In genomic region chr1:65625528-65625927, GRCh38 we compare ENCODE assay signal across 18 cellular contexts.
DNase-seq lines count a peak whose midpoint lies in the region; ATAC-seq and TF ChIP-seq lines count a peak whose summit lies in the region.
"Had no signal": no experiment of that assay in that cellular context is flagged by ENCODE, and none has a peak within 500 bp of the region (broad histone marks: within the 10 kb centered on the region; RNA-seq: fewer than 3 reads in every experiment).

No MANE protein-coding gene starts in this region.

- H3K4me3 Mint-ChIP-seq in activated CD4-positive, alpha-beta T cell treated with anti-CD3 and anti-CD28 coated beads for 36 hours, result no peak overlapping the region
- H3K4me3 Mint-ChIP-seq: CD4-positive, CD25-positive, alpha-beta regulatory T cell; CD8-positive, alpha-beta memory T cell had no signal

- H3K9me3 Mint-ChIP-seq in activated CD4-positive, alpha-beta T cell treated with anti-CD3 and anti-CD28 coated beads for 36 hours (ENCODE audit: low read depth), result no peaks in the 10 kb centered on the region
- H3K9me3 Mint-ChIP-seq: CD8-positive, alpha-beta memory T cell had no signal

- H3K27me3 Mint-ChIP-seq in activated CD4-positive, alpha-beta T cell treated with anti-CD3 and anti-CD28 coated beads for 36 hours, result no peaks in the 10 kb centered on the region
- H3K27me3 Mint-ChIP-seq: CD4-positive, CD25-positive, alpha-beta regulatory T cell had no signal

- DNase-seq in NCI-H526 (lab: John Stamatoyannopoulos, UW), result peak; percentile 8 to 19
- DNase-seq in left lobe of liver (ENCODE audit: low spot score), result no peak
- DNase-seq in renal cortical epithelial cell (ENCODE audit: low read depth), result peak; percentile 26
- no peak for DNase-seq in NCI-H345 treated with DMSO at 0.1 percent for 48 hours (lab: John Stamatoyannopoulos, UW; ENCODE audit: unreplicated experiment)
- no peak for DNase-seq in activated CD4-positive, alpha-beta T cell treated with anti-CD3 and anti-CD28 coated beads for 36 hours
- DNase-seq: BE2C; C1 segment of cervical spinal cord; CD4-positive, CD25-positive, alpha-beta regulatory T cell; CD8-positive, alpha-beta memory T cell; COR-L47; DMS 273 treated with DMSO at 0.1 percent for 48 hours; DMS79; GF-D8; GM23248; KG1 had no signal

- 0 out of 2 replicates have a peak overlapping the region, but pooled peaks have one; percentile 7 for H3K27ac ChIP-seq in 22Rv1
- H3K27ac ChIP-seq: GM23248 had no signal

- POLR2A ChIA-PET in activated CD4-positive, alpha-beta T cell treated with anti-CD3 and anti-CD28 coated beads for 36 hours (lab: Charles Lee), result no interaction called here

- intact Hi-C loops in activated CD4-positive, alpha-beta T cell treated with anti-CD3 and anti-CD28 coated beads for 36 hours (cut with DNase I, micrococcal nuclease), result no loop called here

- H3K27ac Mint-ChIP-seq in activated CD4-positive, alpha-beta T cell treated with anti-CD3 and anti-CD28 coated beads for 36 hours, result no peak overlapping the region
- H3K27ac Mint-ChIP-seq: CD4-positive, CD25-positive, alpha-beta regulatory T cell; CD8-positive, alpha-beta memory T cell had no signal

- TF ChIP-seq CTCF in 22Rv1 (IDR thresholded peaks at IDR 0.05), result no peak

- peak; percentile 99 for ATAC-seq in left lobe of liver
- ATAC-seq in GM18517 (IDR thresholded peaks at IDR 0.05; ENCODE audit: unreplicated experiment), result no peak
- ATAC-seq in activated CD4-positive, alpha-beta T cell treated with anti-CD3 and anti-CD28 coated beads for 36 hours, result no peak
- ATAC-seq in GM21737 (IDR thresholded peaks at IDR 0.05; ENCODE audit: unreplicated experiment), result no peak

- CTCF ChIA-PET in activated CD4-positive, alpha-beta T cell treated with anti-CD3 and anti-CD28 coated beads for 36 hours (lab: Charles Lee), result no interaction called here

- H3K4me1 Mint-ChIP-seq in activated CD4-positive, alpha-beta T cell treated with anti-CD3 and anti-CD28 coated beads for 36 hours, result no peaks in the 10 kb centered on the region
- H3K4me1 Mint-ChIP-seq: CD4-positive, CD25-positive, alpha-beta regulatory T cell; CD8-positive, alpha-beta memory T cell had no signal

- no peaks in the 10 kb centered on the region for H3K36me3 Mint-ChIP-seq in activated CD4-positive, alpha-beta T cell treated with anti-CD3 and anti-CD28 coated beads for 36 hours (ENCODE audit: low read depth)
- H3K36me3 Mint-ChIP-seq: CD4-positive, CD25-positive, alpha-beta regulatory T cell had no signal

Comparison
In these comparisons a context has a peak if more than half of its experiments do, and no peak if none do; other contexts are left out.
1. DNase-seq: peak in NCI-H526 (2 of 2) and renal cortical epithelial cell (single experiment); none in left lobe of liver (single experiment), NCI-H345 treated with DMSO at 0.1 percent for 48 hours (single experiment) and activated CD4-positive, alpha-beta T cell treated with anti-CD3 and anti-CD28 coated beads for 36 hours (single experiment).